18 cellular contexts compared by ENCODE assay signal in genomic region chr1:9281907-9282306, GRCh38. TPM values are rescaled to one million over a fixed set of nuclear protein-coding genes. Genes with fewer than 3 reads are reported as not detected.
A peak's percentile ranks its signal among the peaks of the same experiment; 100 is the strongest.
DNase-seq lines count a peak whose midpoint lies in the region; ATAC-seq and TF ChIP-seq lines count a peak whose summit lies in the region.
"Had no signal": no experiment of that assay in that cellular context is flagged by ENCODE, and none has a peak within 500 bp of the region (broad histone marks: within the 10 kb centered on the region; RNA-seq: fewer than 3 reads in every experiment).

No MANE protein-coding gene starts in this region.

- ATAC-seq in Panc1 (peak; percentile 77), sciatic nerve (peak; percentile 42), GM19463 (IDR thresholded peaks at IDR 0.05; ENCODE audit: unreplicated experiment) (no peak)
- ATAC-seq: lower lobe of right lung had no signal

- in situ Hi-C loops in Panc1 (cut with HindIII; ENCODE audit: low pct_unique_long_range_greater_than_20kb, low sequenced_read_pairs): no loop called here

- CTCF ChIA-PET in Panc1 (lab: Charles Lee): interaction anchor here (0.9 kb wide), 1 partner anchor 15 kb away, joined by 4 read pairs; no protein-coding TSS in a partner anchor

- POLR2A ChIA-PET in Panc1 (lab: Charles Lee): interaction anchor here (0.7 kb wide), 1 partner anchor 117 kb away, joined by 4 read pairs; no protein-coding TSS in a partner anchor

- TF ChIP-seq CTCF in Panc1 (IDR thresholded peaks at IDR 0.05) (no peak), epithelial cell of esophagus (IDR thresholded peaks at IDR 0.05; ENCODE audit: insufficient read depth, low read depth, low read length, missing control alignments) (no peak)

- intact Hi-C loops in Panc1 (cut with micrococcal nuclease; ENCODE audit: unreplicated experiment): no loop called here
- intact Hi-C loops in sciatic nerve (cut with DNase I): loop anchor here (10.0 kb wide), 1 partner anchor 203 kb away; no protein-coding TSS in a partner anchor

- H3K4me3 ChIP-seq in Panc1 (ENCODE audit: low read depth in 2 of 2, low read length in 2 of 2) (no peak overlapping the region), epithelial cell of esophagus (ENCODE audit: low read length) (no peak overlapping the region)
- H3K4me3 ChIP-seq: HAP-1, lower lobe of right lung, skin epidermis had no signal

- peak overlapping the region; percentile 81 for H3K27ac ChIP-seq in Panc1 (ENCODE audit: low read length)
- H3K27ac ChIP-seq: brain microvascular endothelial cell, lower lobe of right lung had no signal

- H3K9me3 ChIP-seq in Panc1 (ENCODE audit: control insufficient read depth, insufficient read depth, low read depth, low read length): no peaks in the 10 kb centered on the region
- H3K9me3 ChIP-seq: HAP-1 had no signal

- no peaks in the 10 kb centered on the region for H3K36me3 ChIP-seq in Panc1 (ENCODE audit: control insufficient read depth, insufficient read depth, low read length)
- H3K36me3 ChIP-seq: brain microvascular endothelial cell, HAP-1, lower lobe of right lung had no signal

- DNase-seq in GM03348 (ENCODE audit: low spot score): peak; percentile 38
- no peak for DNase-seq in Panc1 (ENCODE audit: low read depth, low spot score)
- DNase-seq in epithelial cell of esophagus (ENCODE audit: low read depth): peak; percentile 36
- no peak for DNase-seq in sciatic nerve (ENCODE audit: low spot score)
- no peak for DNase-seq in NCI-H1048 (lab: John Stamatoyannopoulos, UW)
- no peak for DNase-seq in A172 (ENCODE audit: low spot score)
- DNase-seq: activated naive CD4-positive, alpha-beta T cell treated with anti-CD3 and anti-CD28 coated beads, Interleukin-2, amount 50 U/mL, for 16 hours; brain microvascular endothelial cell; dermis blood vessel endothelial cell; DMS153; Kasumi-1; lower lobe of right lung; NCI-H1436; SIG-M5; T1000 had no signal

- BruUV-seq in Panc1 (replicated peaks; lab: Mats Ljungman, UMichigan): no TSS peak

- no peaks in the 10 kb centered on the region for H3K27me3 ChIP-seq in Panc1 (ENCODE audit: control insufficient read depth, insufficient read depth, low read length)
- H3K27me3 ChIP-seq: brain microvascular endothelial cell had no signal

- peaks cover 40% of the 10 kb centered on the region for H3K4me1 ChIP-seq in Panc1 (ENCODE audit: control insufficient read depth, insufficient read depth, low read length)
- H3K4me1 ChIP-seq: HAP-1 had no signal

RNA-seq across cellular contexts. Expression of gene SPSB1, which starts 10.8 kb away (rescaled TPM):
- total RNA-seq in Panc1 (2021; ENCODE audit: unreplicated experiment): 73.7 TPM
- 59.2 TPM for polyA plus RNA-seq in Panc1 (2012; ENCODE audit: insufficient read length)
- total RNA-seq in sciatic nerve: 20.1 TPM
- 8.7 and 15.0 TPM in 2 replicates for total RNA-seq in A172 (2014; rRNA removed; shearing (Covaris generic))

RNA-seq across cellular contexts. Expression of gene H6PD, which starts 47.3 kb away (rescaled TPM):
- total RNA-seq in Panc1 (2021; ENCODE audit: unreplicated experiment) (23.5 TPM), sciatic nerve (52.9 TPM)
- polyA plus RNA-seq in Panc1 (2012; ENCODE audit: insufficient read length): 17.7 TPM
- total RNA-seq in A172 (2014; rRNA removed; shearing (Covaris generic)): 8.6 and 10.2 TPM in 2 replicates

Comparison
In these comparisons a context has a peak if more than half of its experiments do, and no peak if none do; other contexts are left out.
1. DNase-seq: peak in GM03348 (single experiment) and epithelial cell of esophagus (single experiment); none in Panc1 (single experiment), sciatic nerve (single experiment), NCI-H1048 (single experiment) and A172 (single experiment).